ENCODE assay signal across 9 cellular contexts in the genomic region with DNA sequence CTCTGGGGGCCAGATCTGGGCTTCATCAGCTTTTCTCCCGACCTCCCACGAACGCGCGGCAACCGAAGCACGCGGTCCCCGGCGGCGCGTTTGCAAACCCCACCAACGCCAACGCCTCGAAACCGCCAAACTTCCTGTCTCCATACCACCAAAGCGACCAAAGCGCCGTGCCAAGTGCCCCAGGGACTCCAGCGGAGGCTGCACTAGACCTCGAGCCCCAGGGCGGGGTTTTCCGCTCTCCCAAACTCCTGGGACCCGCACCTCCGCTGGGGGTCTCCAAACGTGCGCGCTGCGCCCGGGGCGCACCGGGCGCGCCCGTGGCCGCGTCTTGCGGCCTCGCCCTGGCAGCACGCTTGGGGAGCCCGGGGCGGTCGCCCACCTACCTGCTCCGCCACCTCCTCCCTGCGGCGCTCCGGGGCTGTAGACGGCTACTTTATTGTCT.
DNase-seq lines count a peak whose midpoint lies in the region; ATAC-seq and TF ChIP-seq lines count a peak whose summit lies in the region.
"Had no signal": no experiment of that assay in that cellular context is flagged by ENCODE, and none has a peak within 500 bp of the region (broad histone marks: within the 10 kb centered on the region; RNA-seq: fewer than 3 reads in every experiment).

No MANE protein-coding gene starts in this region.

- TF ChIP-seq CTCF in GM06990 (IDR thresholded peaks at IDR 0.05; ENCODE audit: insufficient read depth, low read length, poor library complexity, severe bottlenecking) (no peak), cardiac muscle cell (IDR thresholded peaks at IDR 0.05; ENCODE audit: low read depth, low read length) (no peak)
- TF ChIP-seq CTCF in CD8-positive, alpha-beta T cell (IDR thresholded peaks at IDR 0.05), result no peak

- intact Hi-C loops in posterior cingulate gyrus (cut with DNase I), result loop anchor here (5.0 to 10.0 kb wide), 2 partner anchors 130 to 217 kb away; no protein-coding TSS in a partner anchor
- intact Hi-C loops in CD8-positive, alpha-beta T cell (cut with DNase I, micrococcal nuclease), result no loop called here

- DNase-seq in GM06990 (ENCODE audit: extremely low read depth, insufficient read length) (peak; percentile 29), SK-MEL-5 (ENCODE audit: low read depth, low spot score) (peak; percentile 40), cardiac muscle cell (ENCODE audit: low read depth in 1 of 2, low spot score in 1 of 2) (peak; percentile 6 to 50), posterior cingulate gyrus (peak in 7 of 10 donors; percentile 20 to 89 (median 49)), NCI-H226 (no peak), NCI-H2227 (lab: John Stamatoyannopoulos, UW; ENCODE audit: unreplicated experiment) (no peak)
- DNase-seq in CD8-positive, alpha-beta T cell, result no peak
- no peak for DNase-seq in activated CD4-positive, alpha-beta T cell treated with anti-CD3 and anti-CD28 coated beads, Interleukin-2, amount 50 U/mL, for 1 hour
- DNase-seq: activated CD8-positive, alpha-beta memory T cell treated with anti-CD3 and anti-CD28 coated beads, Interleukin-2, amount 50 U/mL, for 48 hours had no signal

- no peaks in the 10 kb centered on the region for H3K36me3 ChIP-seq in GM06990 (ENCODE audit: control insufficient read depth, insufficient read depth, low read length)
- H3K36me3 ChIP-seq in cardiac muscle cell, result no peaks in the 10 kb centered on the region
- H3K36me3 ChIP-seq in CD8-positive, alpha-beta T cell (ENCODE audit: insufficient read depth, low read length), result no peaks in the 10 kb centered on the region

- H3K4me3 ChIP-seq in GM06990 (replicated peaks; ENCODE audit: low read depth, low read length) (no peak overlapping the region), cardiac muscle cell (peak overlapping the region; percentile 75)
- no peak overlapping the region for H3K4me3 ChIP-seq in CD8-positive, alpha-beta T cell (ENCODE audit: low read depth, low read length)

- ATAC-seq in CD8-positive, alpha-beta T cell, result no peak

- H3K4me3 Mint-ChIP-seq in CD8-positive, alpha-beta T cell, result no peak overlapping the region

- CTCF ChIA-PET in CD8-positive, alpha-beta T cell (lab: Charles Lee), result no interaction called here

- no peak overlapping the region for H3K27ac Mint-ChIP-seq in CD8-positive, alpha-beta T cell

- H3K27me3 ChIP-seq in GM06990 (replicated peaks; ENCODE audit: control insufficient read depth, insufficient read depth, low read length), result no peaks in the 10 kb centered on the region; the same call in 1 of the 2 replicates
- H3K27me3 ChIP-seq in cardiac muscle cell, result peaks cover 5% of the 10 kb centered on the region
- H3K27me3 ChIP-seq in CD8-positive, alpha-beta T cell (ENCODE audit: insufficient read depth, low read length), result no peaks in the 10 kb centered on the region

- H3K36me3 Mint-ChIP-seq in CD8-positive, alpha-beta T cell, result no peaks in the 10 kb centered on the region

- in situ Hi-C loops in SK-MEL-5 (cut with HindIII; ENCODE audit: low pct_unique_long_range_greater_than_20kb, low sequenced_read_pairs), result no loop called here

- no peaks in the 10 kb centered on the region for H3K4me1 Mint-ChIP-seq in CD8-positive, alpha-beta T cell (ENCODE audit: low read depth)

- peaks cover 17% of the 10 kb centered on the region for H3K4me1 ChIP-seq in cardiac muscle cell (ENCODE audit: low read depth)
- H3K4me1 ChIP-seq in CD8-positive, alpha-beta T cell (ENCODE audit: insufficient read depth, low read length), result no peaks in the 10 kb centered on the region

- no peak overlapping the region for H3K27ac ChIP-seq in cardiac muscle cell
- H3K27ac ChIP-seq in CD8-positive, alpha-beta T cell (ENCODE audit: low read depth, low read length), result no peak overlapping the region

- H3K9me3 Mint-ChIP-seq in CD8-positive, alpha-beta T cell, result no peaks in the 10 kb centered on the region

- POLR2A ChIA-PET in CD8-positive, alpha-beta T cell (lab: Charles Lee), result no interaction called here

- H3K27me3 Mint-ChIP-seq in CD8-positive, alpha-beta T cell (ENCODE audit: low read depth), result peaks cover 32% of the 10 kb centered on the region

- H3K9me3 ChIP-seq in cardiac muscle cell (ENCODE audit: low read depth), result no peaks in the 10 kb centered on the region
- no peaks in the 10 kb centered on the region for H3K9me3 ChIP-seq in CD8-positive, alpha-beta T cell (ENCODE audit: low read length)

Comparison
In these comparisons a context has a peak if more than half of its experiments do, and no peak if none do; other contexts are left out.
1. DNase-seq: peak in GM06990 (single experiment), SK-MEL-5 (single experiment), cardiac muscle cell (2 of 2) and posterior cingulate gyrus (7 of 10); none in NCI-H226 (single experiment), CD8-positive, alpha-beta T cell (0 of 7), NCI-H2227 (single experiment) and activated CD4-positive, alpha-beta T cell treated with anti-CD3 and anti-CD28 coated beads, Interleukin-2, amount 50 U/mL, for 1 hour (single experiment).